Comparison of ENCODE assay signal across 12 cellular contexts in the genomic region with DNA sequence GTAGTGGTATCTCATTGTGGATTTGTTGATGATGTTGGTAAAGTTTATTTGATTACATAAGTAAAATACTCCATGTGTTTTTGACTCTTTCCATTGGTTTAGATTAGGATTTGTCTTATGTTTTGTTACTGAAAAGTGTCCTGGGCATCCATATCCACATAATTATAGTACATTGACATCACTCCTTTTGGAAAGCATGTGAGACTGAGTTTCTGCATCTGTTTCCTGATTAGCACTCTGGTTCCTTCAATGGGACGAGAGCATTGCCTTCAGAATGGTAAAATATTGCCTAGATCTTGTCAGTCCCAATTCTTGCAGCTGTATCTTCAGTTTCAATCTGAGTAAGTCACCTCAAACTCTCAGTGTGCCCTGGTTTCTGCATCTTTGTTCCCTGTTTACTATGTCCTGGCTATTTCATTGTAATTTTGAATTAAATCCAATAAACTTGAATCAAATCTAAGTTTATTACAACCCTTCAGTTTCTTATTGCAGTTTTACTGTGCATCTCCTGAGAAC.
DNase-seq lines count a peak whose midpoint lies in the region; ATAC-seq lines count a peak whose summit lies in the region.
"Had no signal": no experiment of that assay in that cellular context is flagged by ENCODE, and none has a peak within 500 bp of the region (broad histone marks: within the 10 kb centered on the region; RNA-seq: fewer than 3 reads in every experiment).

No MANE protein-coding gene starts in this region.

- peaks cover 0 to 1% of the 10 kb centered on the region in 2 donors for H3K9me3 Mint-ChIP-seq in activated T-cell treated with anti-CD3 and anti-CD28 coated beads, Interleukin-2, amount 50 U/mL, for 72 hours

- no peaks in the 10 kb centered on the region for H3K27me3 Mint-ChIP-seq in activated T-cell treated with anti-CD3 and anti-CD28 coated beads, Interleukin-2, amount 50 U/mL, for 72 hours (ENCODE audit: low read depth)
- H3K27me3 Mint-ChIP-seq: activated naive CD8-positive, alpha-beta T cell treated with anti-CD3 and anti-CD28 coated beads for 36 hours had no signal

- no peak overlapping the region for H3K4me3 Mint-ChIP-seq in activated T-cell treated with anti-CD3 and anti-CD28 coated beads, Interleukin-2, amount 50 U/mL, for 72 hours
- H3K4me3 Mint-ChIP-seq: activated naive CD8-positive, alpha-beta T cell treated with anti-CD3 and anti-CD28 coated beads for 36 hours had no signal

- H3K27ac Mint-ChIP-seq in activated T-cell treated with anti-CD3 and anti-CD28 coated beads, Interleukin-2, amount 50 U/mL, for 72 hours: no peak overlapping the region
- H3K27ac Mint-ChIP-seq: activated naive CD8-positive, alpha-beta T cell treated with anti-CD3 and anti-CD28 coated beads for 36 hours had no signal

- no peaks in the 10 kb centered on the region for H3K4me1 Mint-ChIP-seq in activated T-cell treated with anti-CD3 and anti-CD28 coated beads, Interleukin-2, amount 50 U/mL, for 72 hours (ENCODE audit: low read depth)
- H3K4me1 Mint-ChIP-seq: activated naive CD8-positive, alpha-beta T cell treated with anti-CD3 and anti-CD28 coated beads for 36 hours had no signal

- no peak for DNase-seq in stimulated activated CD4-positive, alpha-beta T cell treated with anti-CD3 and anti-CD28 coated beads, Interleukin-4, amount 100 ng/mL, for 4 hours
- DNase-seq in activated T-cell treated with anti-CD3 and anti-CD28 coated beads, Interleukin-2, amount 50 U/mL, for 72 hours: no peak
- DNase-seq in NCI-H345 (lab: John Stamatoyannopoulos, UW) (no peak), amniotic stem cell (lab: John Stamatoyannopoulos, UW) (no peak)
- DNase-seq: activated naive CD8-positive, alpha-beta T cell treated with anti-CD3 and anti-CD28 coated beads for 36 hours; cerebellar nuclear complex; ovary; stimulated activated CD4-positive, alpha-beta T cell treated with anti-CD3 and anti-CD28 coated beads, Interleukin-15, amount 100 ng/mL, for 24 hours had no signal

- peak; percentile 94 for ATAC-seq in GM18502 (IDR thresholded peaks at IDR 0.05; ENCODE audit: poor library complexity, unreplicated experiment)
- peak; percentile 64 for ATAC-seq in GM19397 (IDR thresholded peaks at IDR 0.05; ENCODE audit: unreplicated experiment)
- ATAC-seq in HG02678 (IDR thresholded peaks at IDR 0.05; ENCODE audit: unreplicated experiment): peak; percentile 85
- peak; percentile 92 for ATAC-seq in HG03342 (IDR thresholded peaks at IDR 0.05; ENCODE audit: unreplicated experiment)
- ATAC-seq in activated T-cell treated with anti-CD3 and anti-CD28 coated beads, Interleukin-2, amount 50 U/mL, for 72 hours (replicated peaks in 1 of 2): no peak

- H3K36me3 Mint-ChIP-seq in activated T-cell treated with anti-CD3 and anti-CD28 coated beads, Interleukin-2, amount 50 U/mL, for 72 hours (ENCODE audit: insufficient read depth in 2 of 2): no peaks in the 10 kb centered on the region
- H3K36me3 Mint-ChIP-seq: activated naive CD8-positive, alpha-beta T cell treated with anti-CD3 and anti-CD28 coated beads for 36 hours had no signal

Comparison
In these comparisons a context has a peak if more than half of its experiments do, and no peak if none do; other contexts are left out.
1. ATAC-seq: peak in GM18502 (single experiment), GM19397 (single experiment), HG02678 (single experiment) and HG03342 (single experiment); none in activated T-cell treated with anti-CD3 and anti-CD28 coated beads, Interleukin-2, amount 50 U/mL, for 72 hours (0 of 2).